ENCODE assay signal across 8 cellular contexts in genomic region chr15:89383635-89384604, GRCh38. TPM values are rescaled to one million over a fixed set of nuclear protein-coding genes. Genes with fewer than 3 reads are reported as not detected.
DNase-seq lines count a peak whose midpoint lies in the region; ATAC-seq and TF ChIP-seq lines count a peak whose summit lies in the region.

No MANE protein-coding gene starts in this region.

- H3K9me3 ChIP-seq in esophagus squamous epithelium (peaks cover 0 to 2% (median 0%) of the 10 kb centered on the region in 3 donors), suprapubic skin (no peaks in the 10 kb centered on the region)

- intact Hi-C loops in esophagus squamous epithelium (cut with DNase I): no loop called here

- no peak for ATAC-seq in GM21576 (IDR thresholded peaks at IDR 0.05; ENCODE audit: unreplicated experiment)

- H3K4me3 ChIP-seq in cardiac fibroblast (replicated peaks in 1 of 2; ENCODE audit: low read depth in 2 of 2, low read length in 2 of 2) (no peak overlapping the region), esophagus squamous epithelium (no peak overlapping the region), suprapubic skin (no peak overlapping the region)

- H3K27ac ChIP-seq in esophagus squamous epithelium (no peak overlapping the region), suprapubic skin (no peak overlapping the region)

- H3K27me3 ChIP-seq in esophagus squamous epithelium (peaks cover 0 to 70% (median 0%) of the 10 kb centered on the region in 4 donors), suprapubic skin (peaks cover 52% of the 10 kb centered on the region)

- TF ChIP-seq EP300 in suprapubic skin (IDR thresholded peaks at IDR 0.05): no peak

- TF ChIP-seq POLR2A in esophagus squamous epithelium (IDR thresholded peaks at IDR 0.05) (no peak), suprapubic skin (IDR thresholded peaks at IDR 0.05) (no peak)

- 30 to 38% methylated on average over 5 to 6 of the region's 11 CpGs for WGBS in esophagus squamous epithelium, 2 donors
- WGBS in suprapubic skin: 45% methylated on average over 8 of the region's 11 CpGs

- H3K36me3 ChIP-seq in esophagus squamous epithelium (no peaks in the 10 kb centered on the region), suprapubic skin (no peaks in the 10 kb centered on the region)

- DNase-seq in HK-2 (ENCODE audit: unreplicated experiment) (peak; percentile 57), NCI-H446 (lab: John Stamatoyannopoulos, UW) (peak; percentile 72 to 95), cardiac fibroblast (ENCODE audit: low read depth in 2 of 2) (peak; percentile 46 to 70), renal cortical epithelial cell (ENCODE audit: low read depth) (peak; percentile 43), esophagus squamous epithelium (lab: John Stamatoyannopoulos, UW) (no peak), islet precursor cell (no peak), suprapubic skin (ENCODE audit: low spot score in 2 of 2) (no peak)

- H3K4me1 ChIP-seq in esophagus squamous epithelium (peaks cover 12 to 27% (median 17%) of the 10 kb centered on the region in 3 donors), suprapubic skin (peaks cover 17% of the 10 kb centered on the region)

- TF ChIP-seq CTCF in cardiac fibroblast (IDR thresholded peaks at IDR 0.05; ENCODE audit: low read depth, low read length) (no peak), esophagus squamous epithelium (IDR thresholded peaks at IDR 0.05) (no peak), suprapubic skin (IDR thresholded peaks at IDR 0.05) (no peak)

RNA-seq across cellular contexts. Expression of gene POLG, which starts 49.3 kb away (rescaled TPM):
- total RNA-seq in renal cortical epithelial cell (90.6 and 105 TPM in 2 replicates), esophagus squamous epithelium (10 to 100 TPM; 38.4 to 60.7 (median 52.9) TPM), suprapubic skin (100 to 1,000 TPM in 2 of 4 donors, 10 to 100 TPM in 2; 78.7 to 131 (median 94.6) TPM)

Comparison
In these comparisons a context has a peak if more than half of its experiments do, and no peak if none do; other contexts are left out.
1. DNase-seq: peak in HK-2 (single experiment), NCI-H446 (2 of 2), cardiac fibroblast (2 of 2) and renal cortical epithelial cell (single experiment); none in esophagus squamous epithelium (single experiment), islet precursor cell (single experiment) and suprapubic skin (0 of 2).